ENCODE assay signal across 8 cellular contexts in the genomic region with DNA sequence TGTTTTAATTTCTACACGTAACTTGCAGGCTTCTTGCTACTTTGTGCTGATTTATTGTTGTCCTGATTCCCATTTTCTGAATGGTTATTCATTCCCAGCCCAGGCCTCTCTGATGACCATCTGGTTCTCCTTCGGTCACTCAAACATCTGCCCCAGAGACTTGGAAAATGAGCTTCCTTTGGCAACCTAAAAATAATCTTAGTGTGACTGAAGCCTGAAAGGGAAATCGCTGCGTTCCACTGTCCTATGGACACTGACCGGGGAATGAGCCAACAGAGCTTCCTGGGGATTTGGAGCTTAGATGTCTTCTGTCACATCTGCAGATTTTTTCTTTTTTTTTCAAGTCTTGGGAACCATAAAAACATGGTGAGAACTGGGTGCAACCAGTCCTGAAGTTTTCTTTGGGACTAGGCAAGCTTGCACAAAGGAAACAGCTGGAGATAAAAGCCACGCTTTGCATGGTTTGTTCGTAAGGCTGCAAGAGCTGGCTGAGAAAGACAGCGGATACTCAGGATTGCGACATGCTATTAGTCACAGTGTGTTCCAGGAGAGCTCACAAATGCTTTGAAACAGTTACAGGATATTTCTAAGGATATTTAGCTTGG.
A peak's percentile ranks its signal among the peaks of the same experiment; 100 is the strongest.
DNase-seq lines count a peak whose midpoint lies in the region; ATAC-seq and TF ChIP-seq lines count a peak whose summit lies in the region.

No MANE protein-coding gene starts in this region.

- H3K36me3 ChIP-seq in BJ (ENCODE audit: control insufficient read depth, insufficient read depth, low read length) (no peaks in the 10 kb centered on the region), PC-3 (ENCODE audit: low read depth, low read length) (no peaks in the 10 kb centered on the region)

- peak overlapping the region; percentile 63 for H3K27ac ChIP-seq in PC-3 (ENCODE audit: low read length)
- peak overlapping the region; percentile 54 for H3K27ac ChIP-seq in epithelial cell of prostate

- no peaks in the 10 kb centered on the region for H4K20me1 ChIP-seq in PC-3 (ENCODE audit: low read length)

- H3K9me3 ChIP-seq in PC-3 (ENCODE audit: low read length) = no peaks in the 10 kb centered on the region

- no TSS peak for BruUV-seq in PC-3 (replicated peaks; lab: Mats Ljungman, UMichigan)

- peak overlapping the region; percentile 25 for H3K4me3 Mint-ChIP-seq in mesothelial cell of epicardium

- H3K4me2 ChIP-seq in PC-3 (ENCODE audit: low read length) = peak overlapping the region; percentile 55

- peak; percentile 95 for ATAC-seq in PC-3
- no peak for ATAC-seq in GM19324 (IDR thresholded peaks at IDR 0.05; ENCODE audit: low FRiP score, unreplicated experiment)
- no peak for ATAC-seq in GM19035 (IDR thresholded peaks at IDR 0.05; ENCODE audit: unreplicated experiment)
- no peak for ATAC-seq in GM21723 (IDR thresholded peaks at IDR 0.05; ENCODE audit: unreplicated experiment)

- peak overlapping the region; percentile 81 for H3K27ac Mint-ChIP-seq in mesothelial cell of epicardium

- peaks cover 23% of the 10 kb centered on the region for H3K4me1 Mint-ChIP-seq in mesothelial cell of epicardium

- H3K4me3 ChIP-seq in BJ (ENCODE audit: low read depth, low read length) = no peak overlapping the region
- no peak overlapping the region for H3K4me3 ChIP-seq in PC-3 (ENCODE audit: low read length)

- TF ChIP-seq CTCF in BJ (IDR thresholded peaks at IDR 0.05; ENCODE audit: insufficient read depth, low read depth, low read length) (no peak), PC-3 (conservative IDR thresholded peaks at IDR 0.05; ENCODE audit: low read depth, low read length) (no peak), mesothelial cell of epicardium (IDR thresholded peaks at IDR 0.05; ENCODE audit: unreplicated experiment) (no peak)

- H3K9ac ChIP-seq in PC-3 (ENCODE audit: low read length) = no peak overlapping the region; the same call in 1 of the 2 replicates

- H3K27me3 ChIP-seq in BJ (ENCODE audit: control insufficient read depth, insufficient read depth, low read length) (no peaks in the 10 kb centered on the region), PC-3 (ENCODE audit: low read length) (no peaks in the 10 kb centered on the region)

- POLR2A ChIA-PET in BJ (lab: Charles Lee) = interaction anchor here (0.5 to 1.4 kb wide), 4 partner anchors 17 to 108 kb away, joined by 3 to 5 read pairs (median 4); no protein-coding TSS in a partner anchor
- POLR2A ChIA-PET in PC-3 (lab: Charles Lee; ENCODE audit: unreplicated experiment) = no interaction called here

- DNase-seq in BJ (ENCODE audit: low read depth) = peak; percentile 92
- peak; percentile 92 for DNase-seq in PC-3
- DNase-seq in epithelial cell of prostate (ENCODE audit: low read depth, low spot score) = peak; percentile 59
- DNase-seq in mesothelial cell of epicardium (ENCODE audit: low spot score in 2 of 2, unreplicated experiment in 2 of 2) = no peak
- no peak for DNase-seq in cerebellum (ENCODE audit: low spot score)

- no peaks in the 10 kb centered on the region for H3K9me2 ChIP-seq in PC-3 (replicated peaks; ENCODE audit: low read length)

- H3K79me2 ChIP-seq in PC-3 (ENCODE audit: low read length) = no peaks in the 10 kb centered on the region

- CTCF ChIA-PET in BJ (lab: Yijun Ruan, JAX) (interaction anchor here (1.1 to 1.7 kb wide), 5 partner anchors 10 to 49 kb away, joined by 3 to 4 read pairs (median 4); no protein-coding TSS in a partner anchor), PC-3 (lab: Charles Lee) (interaction anchor here (0.5 to 0.6 kb wide), 3 partner anchors 65 to 146 kb away, joined by 3 to 6 read pairs (median 4); no protein-coding TSS in a partner anchor)

- H3K27me3 Mint-ChIP-seq in mesothelial cell of epicardium (ENCODE audit: low read depth) = no peaks in the 10 kb centered on the region

- H3K9me3 Mint-ChIP-seq in mesothelial cell of epicardium = no peaks in the 10 kb centered on the region

- H3K36me3 Mint-ChIP-seq in mesothelial cell of epicardium = no peaks in the 10 kb centered on the region

- no peaks in the 10 kb centered on the region for H3F3A ChIP-seq in PC-3 (ENCODE audit: low read length, unreplicated experiment)

- H3K4me1 ChIP-seq in PC-3 (ENCODE audit: insufficient read depth, low read length) = peaks cover 43% of the 10 kb centered on the region

- 0 out of 2 replicates have a peak overlapping the region, but pooled peaks have one; percentile 44 for H2AFZ ChIP-seq in PC-3 (ENCODE audit: low read length)

- intact Hi-C loops in PC-3 (cut with micrococcal nuclease) = no loop called here

Comparison
In these comparisons a context has a peak if more than half of its experiments do, and no peak if none do; other contexts are left out.
1. DNase-seq: peak in BJ (single experiment), PC-3 (single experiment) and epithelial cell of prostate (single experiment); none in mesothelial cell of epicardium (0 of 2) and cerebellum (single experiment).